In genomic region chr9:78235771-78236510, GRCh38 we compare ENCODE assay signal across 8 cellular contexts. TPM values are rescaled to one million over a fixed set of nuclear protein-coding genes. Genes with fewer than 3 reads are reported as not detected.
DNase-seq lines count a peak whose midpoint lies in the region; ATAC-seq and TF ChIP-seq lines count a peak whose summit lies in the region.

TSS of gene CEP78 (plus strand) at chr9:78236075. CDS start at chr9:78236351, 276 bp downstream.

- peaks cover 23% of the 10 kb centered on the region for H3K79me2 ChIP-seq in OCI-LY3 (ENCODE audit: low read length)

- H3K36me3 Mint-ChIP-seq in endothelial cell (ENCODE audit: low read depth, unreplicated experiment) (peaks cover 4% of the 10 kb centered on the region), mesothelial cell of epicardium (peaks cover 7% of the 10 kb centered on the region)

- peak within 1 kb of the TSS; percentile 80 for H3K27ac Mint-ChIP-seq in endothelial cell (ENCODE audit: unreplicated experiment)
- H3K27ac Mint-ChIP-seq in mesothelial cell of epicardium, result peak within 1 kb of the TSS; percentile 90

- 0 out of 2 replicates have a peak, but pooled peaks cover 7% of the 10 kb centered on the region for H3K9me3 ChIP-seq in OCI-LY3 (ENCODE audit: insufficient read depth, low read length)

- H3K4me3 ChIP-seq in OCI-LY3 (ENCODE audit: low read length), result peak within 1 kb of the TSS; percentile 86

- H2AFZ ChIP-seq in OCI-LY3 (ENCODE audit: low read depth, low read length), result peak within 1 kb of the TSS; percentile 80

- H3K4me2 ChIP-seq in OCI-LY3 (ENCODE audit: low read length), result peak within 1 kb of the TSS; percentile 76

- H3K9me3 Mint-ChIP-seq in endothelial cell (ENCODE audit: unreplicated experiment) (no peaks in the 10 kb centered on the region), mesothelial cell of epicardium (no peaks in the 10 kb centered on the region)

- H3K27me3 Mint-ChIP-seq in endothelial cell (ENCODE audit: unreplicated experiment), result peaks cover 3% of the 10 kb centered on the region
- H3K27me3 Mint-ChIP-seq in mesothelial cell of epicardium (ENCODE audit: low read depth), result no peaks in the 10 kb centered on the region

- H3K4me1 ChIP-seq in OCI-LY3 (ENCODE audit: low read length), result peaks cover 18% of the 10 kb centered on the region

- peaks cover 24% of the 10 kb centered on the region for H3K36me3 ChIP-seq in OCI-LY3 (replicated peaks; ENCODE audit: low read depth, low read length)

- DNase-seq in D341Med (ENCODE audit: low spot score) (peak; percentile 94), HUDEP-2 (lab: John Stamatoyannopoulos, UW; ENCODE audit: unreplicated experiment in 76 of 76) (peak in 75 of 76 experiments; percentile 25 to 90 (median 79)), endothelial cell (ENCODE audit: low spot score) (peak; percentile 90), mesothelial cell of epicardium (ENCODE audit: low spot score in 2 of 2, unreplicated experiment in 2 of 2) (peak; percentile 83 to 92)
- peak; percentile 89 for DNase-seq in activated CD8-positive, alpha-beta memory T cell treated with anti-CD3 and anti-CD28 coated beads, Interleukin-2, amount 50 U/mL, for 4 hours
- peak; percentile 77 to 78 for DNase-seq in stimulated activated CD8-positive, alpha-beta memory T cell treated with anti-CD3 and anti-CD28 coated beads, Interleukin-15, amount 100 ng/mL, for 4 hours (ENCODE audit: low read depth in 2 of 2)

- H3K4me3 Mint-ChIP-seq in endothelial cell (ENCODE audit: unreplicated experiment) (peak within 1 kb of the TSS; percentile 97), mesothelial cell of epicardium (peak within 1 kb of the TSS; percentile 97)

- peak within 1 kb of the TSS; percentile 91 for H3K9ac ChIP-seq in OCI-LY3 (ENCODE audit: low read length)

- H3K27me3 ChIP-seq in OCI-LY3 (ENCODE audit: low read depth, low read length), result no peaks in the 10 kb centered on the region

- peaks cover 14% of the 10 kb centered on the region for H3K4me1 Mint-ChIP-seq in endothelial cell (ENCODE audit: unreplicated experiment)
- H3K4me1 Mint-ChIP-seq in mesothelial cell of epicardium, result peaks cover 21% of the 10 kb centered on the region

- no peaks in the 10 kb centered on the region for H4K20me1 ChIP-seq in OCI-LY3 (ENCODE audit: insufficient read depth, low read length)

- ATAC-seq in GM21390 (IDR thresholded peaks at IDR 0.05; ENCODE audit: unreplicated experiment), result peak; percentile 99

- TF ChIP-seq CTCF in OCI-LY3 (IDR thresholded peaks at IDR 0.05; ENCODE audit: low read depth, low read length) (no peak), endothelial cell (IDR thresholded peaks at IDR 0.05; ENCODE audit: unreplicated experiment) (no peak), mesothelial cell of epicardium (IDR thresholded peaks at IDR 0.05; ENCODE audit: unreplicated experiment) (no peak)

- H3K27ac ChIP-seq in OCI-LY3 (ENCODE audit: low read length), result peak within 1 kb of the TSS; percentile 55

RNA-seq across cellular contexts. Expression of gene CEP78, which starts in this region (rescaled TPM):
- total RNA-seq in endothelial cell (ENCODE audit: unreplicated experiment), result 21.7 TPM
- total RNA-seq in mesothelial cell of epicardium, result 39.3 to 40.9 TPM (median 39.7 TPM) in 3 replicates

Comparison
In these comparisons a context has a peak if more than half of its experiments do, and no peak if none do; other contexts are left out.
1. Peak in every context shown above with its lines: DNase-seq, ATAC-seq, H3K4me3 ChIP-seq and H3K27ac ChIP-seq.